In the genomic region with DNA sequence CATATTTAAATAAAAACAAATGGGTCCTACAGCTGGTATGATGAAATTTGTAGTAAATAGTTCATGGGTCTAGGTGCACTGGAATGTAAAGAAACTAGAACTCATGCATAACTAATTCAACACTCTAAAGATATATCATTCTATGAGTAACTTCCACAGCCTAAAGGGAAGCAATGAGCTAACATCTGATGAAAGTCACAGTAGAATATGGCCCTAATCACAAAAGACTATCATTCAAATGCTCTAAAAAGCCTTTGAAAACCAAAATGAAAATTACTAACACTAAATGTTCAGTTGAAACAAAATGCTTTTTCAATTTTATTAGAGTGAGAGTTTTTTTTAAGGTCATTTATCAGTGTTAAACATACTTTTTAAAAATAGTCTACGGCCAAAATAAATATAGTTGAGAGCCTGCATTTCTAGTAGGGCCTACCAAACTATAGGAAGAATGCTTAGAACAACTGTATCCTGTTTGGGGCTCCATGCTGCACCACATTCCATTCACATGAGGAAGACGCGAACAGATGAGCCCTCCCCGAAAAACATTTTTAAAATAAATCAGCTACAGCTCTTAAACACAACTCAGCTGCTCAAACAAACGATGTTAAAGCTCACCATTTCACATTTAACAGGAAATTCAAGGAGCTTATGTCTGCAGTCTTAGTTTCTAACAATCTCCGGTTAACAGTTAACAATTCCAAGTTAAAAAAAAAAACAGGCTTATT, we compare ENCODE assay signal across 8 cellular contexts.
DNase-seq lines count a peak whose midpoint lies in the region; ATAC-seq lines count a peak whose summit lies in the region.

No MANE protein-coding gene starts in this region.

- H3K4me1 Mint-ChIP-seq in T-helper 1 cell treated with Interleukin-12 subunit alpha and Interleukin-12 subunit beta and Interleukin-4 antibody, amounts not matched to agents 30 μg/mL and 1 μg/mL, for 36 hours (ENCODE audit: low read depth), result peaks cover 15% of the 10 kb centered on the region

- peak overlapping the region; percentile 98 for H3K4me3 Mint-ChIP-seq in T-helper 1 cell treated with Interleukin-12 subunit alpha and Interleukin-12 subunit beta and Interleukin-4 antibody, amounts not matched to agents 30 μg/mL and 1 μg/mL, for 36 hours

- no peaks in the 10 kb centered on the region for H3K9me3 ChIP-seq in mucosa of stomach (ENCODE audit: control insufficient read depth, low read length)

- H3K27ac Mint-ChIP-seq in T-helper 1 cell treated with Interleukin-12 subunit alpha and Interleukin-12 subunit beta and Interleukin-4 antibody, amounts not matched to agents 30 μg/mL and 1 μg/mL, for 36 hours, result peak overlapping the region; percentile 100

- ATAC-seq in HG03442 (IDR thresholded peaks at IDR 0.05; ENCODE audit: unreplicated experiment), result no peak
- ATAC-seq in HG03520 (IDR thresholded peaks at IDR 0.05; ENCODE audit: unreplicated experiment), result no peak

- peak overlapping the region; percentile 72 for H3K9ac ChIP-seq in mucosa of stomach (ENCODE audit: low read length)

- H3K27me3 Mint-ChIP-seq in T-helper 1 cell treated with Interleukin-12 subunit alpha and Interleukin-12 subunit beta and Interleukin-4 antibody, amounts not matched to agents 30 μg/mL and 1 μg/mL, for 36 hours (ENCODE audit: low read depth), result no peaks in the 10 kb centered on the region

- DNase-seq in DMS79 treated with DMSO at 0.1 percent for 48 hours (lab: John Stamatoyannopoulos, UW) (peak; percentile 17), DMS79 (lab: John Stamatoyannopoulos, UW) (no peak), HS-5 (ENCODE audit: low read depth) (peak; percentile 75), epithelial cell of prostate (ENCODE audit: low read depth, low spot score) (no peak)

- peaks cover 6% of the 10 kb centered on the region for H3K4me1 ChIP-seq in mucosa of stomach (ENCODE audit: control insufficient read depth, insufficient read depth, low read length)

- no peaks in the 10 kb centered on the region for H3K36me3 ChIP-seq in mucosa of stomach (ENCODE audit: control insufficient read depth, insufficient read depth, low read length)

- peaks cover 8% of the 10 kb centered on the region for H3K36me3 Mint-ChIP-seq in T-helper 1 cell treated with Interleukin-12 subunit alpha and Interleukin-12 subunit beta and Interleukin-4 antibody, amounts not matched to agents 30 μg/mL and 1 μg/mL, for 36 hours (ENCODE audit: low read depth)

- H3K27ac ChIP-seq in epithelial cell of prostate, result peak overlapping the region; percentile 96

- peak overlapping the region; percentile 39 for H3K4me3 ChIP-seq in mucosa of stomach (ENCODE audit: low read length)

- H3K9me3 Mint-ChIP-seq in T-helper 1 cell treated with Interleukin-12 subunit alpha and Interleukin-12 subunit beta and Interleukin-4 antibody, amounts not matched to agents 30 μg/mL and 1 μg/mL, for 36 hours, result no peaks in the 10 kb centered on the region

- H3K27me3 ChIP-seq in mucosa of stomach (ENCODE audit: control insufficient read depth, insufficient read depth, low read length), result no peaks in the 10 kb centered on the region

Comparison
In these comparisons a context has a peak if more than half of its experiments do, and no peak if none do; other contexts are left out.
1. DNase-seq: peak in DMS79 treated with DMSO at 0.1 percent for 48 hours (single experiment) and HS-5 (single experiment); none in DMS79 (single experiment) and epithelial cell of prostate (single experiment).